Comparison of ENCODE assay signal across 14 cellular contexts in the genomic region with DNA sequence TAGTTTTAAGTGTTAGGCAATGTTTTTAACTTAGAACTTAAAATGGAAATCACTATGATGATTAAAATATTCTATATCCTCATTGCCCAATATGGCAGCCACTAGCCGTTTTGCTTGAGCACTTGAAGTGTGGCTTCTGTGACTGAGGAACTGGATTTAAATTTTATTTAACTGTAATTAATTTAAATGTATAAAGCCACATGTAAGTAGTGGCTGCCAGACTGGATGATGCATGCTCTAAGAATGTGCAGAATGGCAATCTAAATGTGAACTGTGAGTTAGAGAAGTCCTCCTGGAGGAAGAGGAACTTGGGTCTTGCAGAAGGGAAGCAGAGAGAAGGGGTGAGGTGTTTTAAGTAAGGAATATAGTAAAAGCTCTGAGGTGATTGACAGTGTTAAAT.
DNase-seq lines count a peak whose midpoint lies in the region; ATAC-seq, FAIRE-seq and TF ChIP-seq lines count a peak whose summit lies in the region.
"Had no signal": no experiment of that assay in that cellular context is flagged by ENCODE, and none has a peak within 500 bp of the region (broad histone marks: within the 10 kb centered on the region; RNA-seq: fewer than 3 reads in every experiment).

No MANE protein-coding gene starts in this region.

- CTCF ChIA-PET in SK-N-SH (lab: Yijun Ruan, JAX), result interaction anchor here (0.9 to 1.3 kb wide), 3 partner anchors 12 to 698 kb away, joined by 3 to 5 read pairs (median 3); no protein-coding TSS in a partner anchor

- no peak for ATAC-seq in GM19463 (IDR thresholded peaks at IDR 0.05; ENCODE audit: unreplicated experiment)
- ATAC-seq: activated T-helper 17 cell treated with anti-CD3 and anti-CD28 coated beads, Interleukin-2, amount 50 U/mL, for 72 hours had no signal

- H4K20me1 ChIP-seq in SK-N-SH (ENCODE audit: insufficient read depth), result no peaks in the 10 kb centered on the region

- H3K4me1 ChIP-seq in SK-N-SH (ENCODE audit: control insufficient read depth in 1 of 2, insufficient read depth in 2 of 2, low read depth in 1 of 2, low read length in 1 of 2), result peaks cover 0 to 19% of the 10 kb centered on the region in 2 experiments; a peak in 3 of 4 replicates

- TF ChIP-seq CTCF in SK-N-SH (IDR thresholded peaks at IDR 0.05) (no peak), fibroblast of pulmonary artery (IDR thresholded peaks at IDR 0.05; ENCODE audit: low read length, missing control alignments) (no peak)

- DNase-seq in SIG-M5 treated with dmso at 0.1 percent for 504 hours (lab: John Stamatoyannopoulos, UW; ENCODE audit: unreplicated experiment) (peak; percentile 32), SIG-M5 (lab: John Stamatoyannopoulos, UW) (no peak), SK-N-SH (no peak), fibroblast of pulmonary artery (ENCODE audit: low read depth) (peak; percentile 75), urothelium cell line (ENCODE audit: low spot score) (peak; percentile 21), anterior cingulate cortex (lab: John Stamatoyannopoulos, UW) (no peak), 8988T (no peak)
- DNase-seq: cerebellar nuclear complex, DMS53 had no signal

- peaks cover 18% of the 10 kb centered on the region for H3K9me3 ChIP-seq in SK-N-SH

- no peak overlapping the region for H3K4me2 ChIP-seq in SK-N-SH
- H3K4me2 ChIP-seq: PC-9 had no signal

- no peak overlapping the region for H3K9ac ChIP-seq in SK-N-SH

- 39% methylated on average over 1 of the region's 1 CpG for WGBS in SK-N-SH (ENCODE audit: low lambda C conversion rate)

- no peaks in the 10 kb centered on the region for H3K9me2 ChIP-seq in SK-N-SH

- peak overlapping the region; percentile 68 to 89 for H3K27ac ChIP-seq in SK-N-SH (ENCODE audit: low read depth in 2 of 2, low read length in 1 of 2)
- H3K27ac ChIP-seq: 22Rv1, PC-9 had no signal

- no peak for TF ChIP-seq RAD21 in SK-N-SH (IDR thresholded peaks at IDR 0.05; ENCODE audit: low read length)

- no peak overlapping the region for H2AFZ ChIP-seq in SK-N-SH (ENCODE audit: low read depth)
- H2AFZ ChIP-seq: PC-9 had no signal

- FAIRE-seq in urothelium cell line (lab: Jason Lieb, UNC), result no peak
- FAIRE-seq: frontal cortex had no signal

- H3K4me3 ChIP-seq in SK-N-SH (ENCODE audit: low read depth in 2 of 2, low read length in 1 of 2), result no peak overlapping the region
- H3K4me3 ChIP-seq in fibroblast of pulmonary artery (replicated peaks; ENCODE audit: low read depth, low read length), result no peak overlapping the region
- H3K4me3 ChIP-seq: PC-9 had no signal

- H3K79me2 ChIP-seq in SK-N-SH (ENCODE audit: insufficient read depth), result peaks cover 47% of the 10 kb centered on the region

- TF ChIP-seq EP300 in SK-N-SH (IDR thresholded peaks at IDR 0.05; ENCODE audit: borderline replicate concordance in 1 of 2, low read depth in 1 of 2, low read length in 1 of 2), result peak in 1 of 2 experiments; percentile 62; a peak in 1 of 4 replicates

- peaks cover 2 to 48% of the 10 kb centered on the region in 2 experiments for H3K36me3 ChIP-seq in SK-N-SH (replicated peaks in 1 of 2; ENCODE audit: control insufficient read depth in 1 of 2, insufficient read depth in 2 of 2, low read length in 1 of 2)

- POLR2A ChIA-PET in SK-N-SH (lab: Yijun Ruan, JAX), result no interaction called here

- H3F3A ChIP-seq in SK-N-SH (replicated peaks; ENCODE audit: insufficient read depth), result peaks cover 52% of the 10 kb centered on the region

- H3K27me3 ChIP-seq in SK-N-SH (ENCODE audit: insufficient read depth), result no peaks in the 10 kb centered on the region

TF ChIP-seq in SK-N-SH, 30 proteins besides CTCF, POLR2A, EP300 and RAD21 (continues in another document):
- TF ChIP-seq JUND (IDR thresholded peaks at IDR 0.05), result peak; percentile 92
- peak; percentile 63; the same call in 1 of the 2 replicates for TF ChIP-seq NFIC (IDR thresholded peaks at IDR 0.05; ENCODE audit: borderline replicate concordance)
- no peak for TF ChIP-seq RCOR1 (IDR thresholded peaks at IDR 0.05; ENCODE audit: low read length)
- no peak for TF ChIP-seq MEF2A (IDR thresholded peaks at IDR 0.05; ENCODE audit: borderline replicate concordance, low read depth)
- TF ChIP-seq EZH2phosphoT487 (IDR thresholded peaks at IDR 0.05; ENCODE audit: borderline replicate concordance, low read depth), result no peak
- no peak for TF ChIP-seq ELF1 (IDR thresholded peaks at IDR 0.05)
- peak; percentile 85; the same call in 1 of the 2 replicates for TF ChIP-seq FOSL2 (IDR thresholded peaks at IDR 0.05; ENCODE audit: borderline replicate concordance, low read depth)
- TF ChIP-seq REST (IDR thresholded peaks at IDR 0.05; ENCODE audit: low read depth, low read length), result no peak
- no peak for TF ChIP-seq FOXJ3 (CRISPR knock-in tag; IDR thresholded peaks at IDR 0.05)
- no peak for TF ChIP-seq FOXM1 (IDR thresholded peaks at IDR 0.05; ENCODE audit: low read depth)
- no peak for TF ChIP-seq GATA2 (CRISPR knock-in tag; IDR thresholded peaks at IDR 0.05)
- TF ChIP-seq TAF1 (IDR thresholded peaks at IDR 0.05; ENCODE audit: borderline replicate concordance, low read depth, low read length), result no peak
- TF ChIP-seq RXRA (IDR thresholded peaks at IDR 0.05; ENCODE audit: borderline replicate concordance, low read depth), result no peak
- no peak for TF ChIP-seq POLR2AphosphoS5 (IDR thresholded peaks at IDR 0.05; ENCODE audit: low read depth, low read length)
- 0 out of 2 replicates have a peak, but pooled peaks have one; percentile 34 for TF ChIP-seq MAX (IDR thresholded peaks at IDR 0.05; ENCODE audit: low read depth)
- TF ChIP-seq, protein P1, sequence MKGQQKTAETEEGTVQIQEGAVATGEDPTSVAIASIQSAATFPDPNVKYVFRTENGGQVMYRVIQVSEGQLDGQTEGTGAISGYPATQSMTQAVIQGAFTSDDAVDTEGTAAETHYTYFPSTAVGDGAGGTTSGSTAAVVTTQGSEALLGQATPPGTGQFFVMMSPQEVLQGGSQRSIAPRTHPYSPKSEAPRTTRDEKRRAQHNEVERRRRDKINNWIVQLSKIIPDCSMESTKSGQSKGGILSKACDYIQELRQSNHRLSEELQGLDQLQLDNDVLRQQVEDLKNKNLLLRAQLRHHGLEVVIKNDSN (IDR thresholded peaks at IDR 0.05; ENCODE audit: borderline replicate concordance, low read depth), result no peak
- TF ChIP-seq IRF3 (IDR thresholded peaks at IDR 0.05; ENCODE audit: low read depth, low read length), result no peak
- TF ChIP-seq RFX5 (IDR thresholded peaks at IDR 0.05; ENCODE audit: low read length), result no peak
- TF ChIP-seq SIN3A (IDR thresholded peaks at IDR 0.05; ENCODE audit: borderline replicate concordance, low read depth, low read length), result no peak
- no peak for TF ChIP-seq CHD2 (IDR thresholded peaks at IDR 0.05; ENCODE audit: low read length, partially characterized antibody)
- TF ChIP-seq, protein P2, sequence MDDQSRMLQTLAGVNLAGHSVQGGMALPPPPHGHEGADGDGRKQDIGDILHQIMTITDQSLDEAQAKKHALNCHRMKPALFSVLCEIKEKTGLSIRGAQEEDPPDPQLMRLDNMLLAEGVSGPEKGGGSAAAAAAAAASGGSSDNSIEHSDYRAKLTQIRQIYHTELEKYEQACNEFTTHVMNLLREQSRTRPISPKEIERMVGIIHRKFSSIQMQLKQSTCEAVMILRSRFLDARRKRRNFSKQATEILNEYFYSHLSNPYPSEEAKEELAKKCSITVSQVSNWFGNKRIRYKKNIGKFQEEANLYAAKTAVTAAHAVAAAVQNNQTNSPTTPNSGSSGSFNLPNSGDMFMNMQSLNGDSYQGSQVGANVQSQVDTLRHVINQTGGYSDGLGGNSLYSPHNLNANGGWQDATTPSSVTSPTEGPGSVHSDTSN (IDR thresholded peaks at IDR 0.05), result peak; percentile 48; the same call in 1 of the 2 replicates
- TF ChIP-seq MXI1 (IDR thresholded peaks at IDR 0.05; ENCODE audit: low read depth, low read length), result no peak

Comparison
In these comparisons a context has a peak if more than half of its experiments do, and no peak if none do; other contexts are left out.
1. DNase-seq: peak in SIG-M5 treated with dmso at 0.1 percent for 504 hours (single experiment), fibroblast of pulmonary artery (single experiment) and urothelium cell line (single experiment); none in SIG-M5 (single experiment), SK-N-SH (single experiment), anterior cingulate cortex (0 of 58) and 8988T (single experiment).